Comparison of ENCODE assay signal across 13 cellular contexts in the genomic region with DNA sequence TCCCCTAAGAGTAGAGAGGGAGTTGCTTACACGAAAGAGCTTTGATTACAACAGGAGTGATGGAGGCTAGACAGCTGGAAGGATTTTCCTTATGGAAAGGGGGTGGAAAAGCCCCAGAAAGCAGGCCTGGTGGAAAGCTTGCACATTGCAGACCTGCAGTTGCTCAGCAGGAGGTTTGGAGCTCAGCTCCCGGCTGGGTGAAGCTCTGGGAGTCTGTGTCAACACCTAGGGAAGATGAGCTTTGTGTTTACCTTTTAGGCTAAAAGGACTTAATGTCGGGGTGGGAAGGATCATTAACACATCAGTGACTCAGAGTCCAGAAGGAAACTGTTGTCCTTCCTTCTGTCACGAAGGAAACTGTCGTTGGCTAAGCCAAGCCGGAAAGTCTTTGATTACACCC. TPM values are rescaled to one million over a fixed set of nuclear protein-coding genes. Genes with fewer than 3 reads are reported as not detected.
DNase-seq lines count a peak whose midpoint lies in the region; ATAC-seq and TF ChIP-seq lines count a peak whose summit lies in the region.
"Had no signal": no experiment of that assay in that cellular context is flagged by ENCODE, and none has a peak within 500 bp of the region (broad histone marks: within the 10 kb centered on the region; RNA-seq: fewer than 3 reads in every experiment).

No MANE protein-coding gene starts in this region.

- H3K27me3 ChIP-seq in IMR-90 (ENCODE audit: control insufficient read depth, insufficient read depth, low read length), result no peaks in the 10 kb centered on the region

- H3K9me3 Mint-ChIP-seq in nephron, result no peaks in the 10 kb centered on the region
- H3K9me3 Mint-ChIP-seq in CD14-positive monocyte, result no peaks in the 10 kb centered on the region
- H3K9me3 Mint-ChIP-seq: activated T-helper 2 cell treated with anti-CD3 and anti-CD28 coated beads, Interferon-gamma antibody, Interleukin-2, Interleukin-4, amounts not matched to agents 10 μg/mL and 5 μg/mL and 100 μg/mL, durations not matched to agents 14 hours and 24 hours and 36 hours; brain had no signal

- H3K27ac ChIP-seq in IMR-90 (ENCODE audit: insufficient read depth, low read length), result no peak overlapping the region

- peaks cover 19% of the 10 kb centered on the region for H3K27me3 Mint-ChIP-seq in nephron (ENCODE audit: low read depth)
- H3K27me3 Mint-ChIP-seq in CD14-positive monocyte (ENCODE audit: low read depth in 3 of 3), result peaks cover 0 to 8% (median 0%) of the 10 kb centered on the region in 3 donors
- H3K27me3 Mint-ChIP-seq: T-helper 17 cell had no signal

- no peak overlapping the region for H3K56ac ChIP-seq in IMR-90 (ENCODE audit: extremely low read depth, insufficient read depth, low read length)

- no peak overlapping the region for H2BK5ac ChIP-seq in IMR-90 (ENCODE audit: low read depth, low read length, poor library complexity, severe bottlenecking)

- H2BK20ac ChIP-seq in IMR-90 (ENCODE audit: low read depth, low read length), result no peak overlapping the region

- H2BK120ac ChIP-seq in IMR-90 (ENCODE audit: low read depth, low read length), result no peak overlapping the region

- no peaks in the 10 kb centered on the region for H3K79me1 ChIP-seq in IMR-90 (ENCODE audit: low read depth in 1 of 2, low read length in 2 of 2)

- TF ChIP-seq POLR2A in IMR-90 (IDR thresholded peaks at IDR 0.05; ENCODE audit: low read depth, low read length), result no peak

- no peaks in the 10 kb centered on the region for H4K20me1 ChIP-seq in IMR-90 (ENCODE audit: insufficient read depth, low read length)

- H4K8ac ChIP-seq in IMR-90 (ENCODE audit: low read depth in 2 of 2, low read length in 2 of 2), result no peak overlapping the region

- no peak overlapping the region for H2BK15ac ChIP-seq in IMR-90 (ENCODE audit: low read depth, low read length)

- H3K9me3 ChIP-seq in IMR-90 (ENCODE audit: control insufficient read depth, insufficient read depth, low read length), result no peaks in the 10 kb centered on the region

- no peaks in the 10 kb centered on the region for H3K36me3 Mint-ChIP-seq in nephron (ENCODE audit: low read depth)
- peaks cover 17 to 59% of the 10 kb centered on the region in 2 donors for H3K36me3 Mint-ChIP-seq in CD14-positive monocyte
- H3K36me3 Mint-ChIP-seq: brain had no signal

- H3K14ac ChIP-seq in IMR-90 (replicated peaks; ENCODE audit: low read depth, low read length), result no peak overlapping the region

- TF ChIP-seq CTCF in IMR-90 (conservative IDR thresholded peaks at IDR 0.05; ENCODE audit: low read depth, low read length) (no peak), nephron (IDR thresholded peaks at IDR 0.05; ENCODE audit: unreplicated experiment in 3 of 3) (no peak), CD14-positive monocyte (IDR thresholded peaks at IDR 0.05) (no peak)

- TF ChIP-seq RAD21 in IMR-90 (IDR thresholded peaks at IDR 0.05; ENCODE audit: low read length), result no peak

- H3K9me1 ChIP-seq in IMR-90 (ENCODE audit: insufficient read depth, low read length), result peaks cover 4% of the 10 kb centered on the region; the same call in 1 of the 2 replicates

- no peaks in the 10 kb centered on the region for H3K36me3 ChIP-seq in IMR-90 (ENCODE audit: control insufficient read depth, insufficient read depth, low read length)

- no peak overlapping the region for H3K4ac ChIP-seq in IMR-90 (ENCODE audit: low read depth, low read length)

- intact Hi-C loops in IMR-90 (cut with micrococcal nuclease) (no loop called here), CD14-positive monocyte (cut with micrococcal nuclease) (loop anchor here in 1 of 2 donors (10.0 kb wide), 1 partner anchor 100 kb away; no protein-coding TSS in a partner anchor)

- H3K18ac ChIP-seq in IMR-90 (ENCODE audit: low read depth, low read length), result no peak overlapping the region

- no peak overlapping the region for H3K9ac ChIP-seq in IMR-90 (ENCODE audit: low read depth, low read length)

- H3K23ac ChIP-seq in IMR-90 (ENCODE audit: low read depth, low read length), result no peak overlapping the region

- dilution Hi-C loops in IMR-90 (cut with HindIII; ENCODE audit: low sequenced_read_pairs, unreplicated experiment), result no loop called here

- H3K27ac Mint-ChIP-seq in nephron, result peak overlapping the region in 2 of 3 experiments; percentile 61 to 69
- H3K27ac Mint-ChIP-seq in CD14-positive monocyte, result peak overlapping the region in 3 of 7 donors; percentile 31 to 57 (median 57)
- H3K27ac Mint-ChIP-seq: activated T-helper 2 cell treated with anti-CD3 and anti-CD28 coated beads, Interferon-gamma antibody, Interleukin-2, Interleukin-4, amounts not matched to agents 10 μg/mL and 5 μg/mL and 100 μg/mL, durations not matched to agents 14 hours and 24 hours and 36 hours; brain; T-helper 17 cell had no signal

- H3K4me3 Mint-ChIP-seq in nephron, result no peak overlapping the region
- no peak overlapping the region for H3K4me3 Mint-ChIP-seq in CD14-positive monocyte
- H3K4me3 Mint-ChIP-seq: brain, T-helper 17 cell had no signal

- H3K4me1 Mint-ChIP-seq in nephron (peaks cover 12% of the 10 kb centered on the region), CD14-positive monocyte (peaks cover 40% of the 10 kb centered on the region)

- H4K5ac ChIP-seq in IMR-90 (ENCODE audit: low read depth, low read length), result no peak overlapping the region

- no peak overlapping the region for H4K91ac ChIP-seq in IMR-90 (ENCODE audit: insufficient read depth, low read depth, low read length)

- POLR2A ChIA-PET in IMR-90 (lab: Charles Lee; ENCODE audit: unreplicated experiment), result no interaction called here

- H3K4me1 ChIP-seq in IMR-90 (ENCODE audit: control insufficient read depth, insufficient read depth, low read length), result peaks cover 2% of the 10 kb centered on the region; the same call in 1 of the 2 replicates

- H3K4me2 ChIP-seq in IMR-90 (ENCODE audit: low read depth, low read length), result no peak overlapping the region

- DNase-seq in NCI-H2227 treated with DMSO at 0.1 percent for 48 hours (lab: John Stamatoyannopoulos, UW), result peak; percentile 40
- no peak for DNase-seq in NCI-H2227 (lab: John Stamatoyannopoulos, UW; ENCODE audit: unreplicated experiment)
- DNase-seq in IMR-90, result peak; percentile 29
- DNase-seq in dermis blood vessel endothelial cell, result peak; percentile 15
- no peak for DNase-seq in CD14-positive monocyte (ENCODE audit: low spot score)
- no peak for DNase-seq in EL
- no peak for DNase-seq in amygdala (lab: John Stamatoyannopoulos, UW)
- DNase-seq: NCI-H1694; stimulated activated naive CD4-positive, alpha-beta T cell treated with Interleukin-2 at 50 U/mL for 16 hours; T-helper 17 cell had no signal

- no CpG with 5 or more reads among the region's 6 CpGs for WGBS in IMR-90 (ENCODE audit: extremely low coverage in 2 of 2, insufficient read length in 1 of 2), 2 experiments

- ATAC-seq in IMR-90 (ENCODE audit: low read depth), result peak; percentile 61
- ATAC-seq: T-helper 17 cell had no signal

- H2AFZ ChIP-seq in IMR-90 (replicated peaks; ENCODE audit: low read length, poor library complexity), result peak overlapping the region; percentile 77

- CTCF ChIA-PET in IMR-90 (lab: Yijun Ruan, JAX), result no interaction called here

- H3K4me3 ChIP-seq in IMR-90 (ENCODE audit: insufficient read depth, low read depth, low read length), result no peak overlapping the region

- in situ Hi-C loops in IMR-90 (cut with MboI; ENCODE audit: low sequenced_read_pairs), result no loop called here

- no peak overlapping the region for H2AK9ac ChIP-seq in IMR-90 (replicated peaks; ENCODE audit: low read depth, low read length, poor library complexity)

- BruUV-seq in IMR-90 (replicated peaks; lab: Mats Ljungman, UMichigan), result no TSS peak

- H2AK5ac ChIP-seq in IMR-90 (ENCODE audit: low read depth, low read length), result no peak overlapping the region

TF ChIP-seq in IMR-90, 13 proteins besides CTCF, POLR2A, EP300 and RAD21:
- TF ChIP-seq MAFK (IDR thresholded peaks at IDR 0.05; ENCODE audit: low read depth, low read length), result no peak
- TF ChIP-seq MAZ (IDR thresholded peaks at IDR 0.05; ENCODE audit: borderline replicate concordance, low read depth, low read length), result no peak
- no peak for TF ChIP-seq CHD1 (IDR thresholded peaks at IDR 0.05; ENCODE audit: low read depth, low read length)
- no peak for TF ChIP-seq FOS (IDR thresholded peaks at IDR 0.05; ENCODE audit: low read depth, low read length)
- no peak for TF ChIP-seq MXI1 (IDR thresholded peaks at IDR 0.05; ENCODE audit: borderline replicate concordance, low read depth, low read length)
- no peak for TF ChIP-seq CEBPB (IDR thresholded peaks at IDR 0.05; ENCODE audit: low read depth, low read length)
- TF ChIP-seq RCOR1 (IDR thresholded peaks at IDR 0.05; ENCODE audit: insufficient replicate concordance, low read length), result no peak
- TF ChIP-seq RFX5 (IDR thresholded peaks at IDR 0.05; ENCODE audit: low read depth, low read length), result no peak
- no peak for TF ChIP-seq NFE2L2 (IDR thresholded peaks at IDR 0.05; ENCODE audit: low read depth, low read length)
- no peak for TF ChIP-seq SMC3 (IDR thresholded peaks at IDR 0.05; ENCODE audit: low read depth, low read length)
- no peak for TF ChIP-seq BHLHE40 (IDR thresholded peaks at IDR 0.05; ENCODE audit: low read depth, low read length)
- TF ChIP-seq, protein P1, sequence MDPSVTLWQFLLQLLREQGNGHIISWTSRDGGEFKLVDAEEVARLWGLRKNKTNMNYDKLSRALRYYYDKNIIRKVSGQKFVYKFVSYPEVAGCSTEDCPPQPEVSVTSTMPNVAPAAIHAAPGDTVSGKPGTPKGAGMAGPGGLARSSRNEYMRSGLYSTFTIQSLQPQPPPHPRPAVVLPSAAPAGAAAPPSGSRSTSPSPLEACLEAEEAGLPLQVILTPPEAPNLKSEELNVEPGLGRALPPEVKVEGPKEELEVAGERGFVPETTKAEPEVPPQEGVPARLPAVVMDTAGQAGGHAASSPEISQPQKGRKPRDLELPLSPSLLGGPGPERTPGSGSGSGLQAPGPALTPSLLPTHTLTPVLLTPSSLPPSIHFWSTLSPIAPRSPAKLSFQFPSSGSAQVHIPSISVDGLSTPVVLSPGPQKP (IDR thresholded peaks at IDR 0.05; ENCODE audit: borderline replicate concordance, low read depth, low read length), result no peak
- TF ChIP-seq, protein P2, sequence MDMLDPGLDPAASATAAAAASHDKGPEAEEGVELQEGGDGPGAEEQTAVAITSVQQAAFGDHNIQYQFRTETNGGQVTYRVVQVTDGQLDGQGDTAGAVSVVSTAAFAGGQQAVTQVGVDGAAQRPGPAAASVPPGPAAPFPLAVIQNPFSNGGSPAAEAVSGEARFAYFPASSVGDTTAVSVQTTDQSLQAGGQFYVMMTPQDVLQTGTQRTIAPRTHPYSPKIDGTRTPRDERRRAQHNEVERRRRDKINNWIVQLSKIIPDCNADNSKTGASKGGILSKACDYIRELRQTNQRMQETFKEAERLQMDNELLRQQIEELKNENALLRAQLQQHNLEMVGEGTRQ (IDR thresholded peaks at IDR 0.05; ENCODE audit: low read depth, low read length), result no peak
TF ChIP-seq in IMR-90: peak in this region for 0.

RNA-seq across cellular contexts. Expression of a gene that starts 48.1 kb away (rescaled TPM):
- total RNA-seq in IMR-90 (2012; rRNA removed), result 4.7 and 5.7 TPM in 2 replicates
- polyA plus RNA-seq in IMR-90 (2012; rRNA removed), result 7.5 and 8.6 TPM in 2 replicates
- 3.4 and 3.8 TPM in 2 replicates for polyA plus RNA-seq in IMR-90 (2012; cell fraction: cytosol; rRNA removed)
- 28.2 and 37.6 TPM in 2 replicates for polyA plus RNA-seq in IMR-90 (2012; cell fraction: nucleus; rRNA removed; ENCODE audit: low replicate concordance)
- 3.8 and 4.1 TPM in 2 replicates for total RNA-seq in dermis blood vessel endothelial cell
- 1 to 10 TPM; 1.5 to 6.1 TPM for polyA plus RNA-seq in CD14-positive monocyte

Comparison
In these comparisons a context has a peak if more than half of its experiments do, and no peak if none do; other contexts are left out.
1. DNase-seq: peak in NCI-H2227 treated with DMSO at 0.1 percent for 48 hours (single experiment), IMR-90 (single experiment) and dermis blood vessel endothelial cell (single experiment); none in NCI-H2227 (single experiment), CD14-positive monocyte (single experiment), EL (single experiment) and amygdala (0 of 56).